16 cellular contexts compared by ENCODE assay signal in genomic region chr2:234259440-234259839, GRCh38.
DNase-seq lines count a peak whose midpoint lies in the region; ATAC-seq, FAIRE-seq and TF ChIP-seq lines count a peak whose summit lies in the region.
"Had no signal": no experiment of that assay in that cellular context is flagged by ENCODE, and none has a peak within 500 bp of the region (broad histone marks: within the 10 kb centered on the region; RNA-seq: fewer than 3 reads in every experiment).

No MANE protein-coding gene starts in this region.

- H2BK5ac ChIP-seq in IMR-90 (ENCODE audit: low read depth, low read length, poor library complexity, severe bottlenecking) = peak overlapping the region; percentile 93
- no peak overlapping the region for H2BK5ac ChIP-seq in trophoblast cell (ENCODE audit: low read depth, low read length, poor library complexity)

- H3K4me3 ChIP-seq in IMR-90 (ENCODE audit: insufficient read depth, low read depth, low read length) (no peak overlapping the region), epithelial cell of esophagus (ENCODE audit: low read length) (no peak overlapping the region), trophoblast cell (ENCODE audit: low read depth, low read length) (no peak overlapping the region), small intestine (ENCODE audit: low read depth in 1 of 2, low read length in 2 of 2) (no peak overlapping the region)
- H3K4me3 ChIP-seq: SK-N-MC had no signal

- H4K12ac ChIP-seq in trophoblast cell (ENCODE audit: low read depth, low read length) = no peak overlapping the region

- no peak overlapping the region for H3K23ac ChIP-seq in IMR-90 (ENCODE audit: low read depth, low read length)
- H3K23ac ChIP-seq in trophoblast cell (ENCODE audit: low read length) = no peak overlapping the region

- H3K4me2 ChIP-seq in IMR-90 (ENCODE audit: low read depth, low read length) (no peak overlapping the region), trophoblast cell (ENCODE audit: low read length) (no peak overlapping the region)

- DNase-seq in IMR-90 (no peak), RWPE1 (ENCODE audit: low spot score) (no peak), epithelial cell of esophagus (ENCODE audit: low read depth) (peak; percentile 33), trophoblast cell (peak in 1 of 2 donors; percentile 23), small intestine (no peak), HEK293T (ENCODE audit: extremely low spot score) (no peak), posterior vena cava (ENCODE audit: low spot score) (no peak)
- DNase-seq: CD4-positive, alpha-beta T cell; GDM1; H9; NCI-H1105 treated with DMSO at 0.1 percent for 48 hours; NCI-H1694; NCI-H774 had no signal

- TF ChIP-seq RAD21 in IMR-90 (IDR thresholded peaks at IDR 0.05; ENCODE audit: low read length) = no peak

- H4K8ac ChIP-seq in IMR-90 (ENCODE audit: low read depth in 2 of 2, low read length in 2 of 2) (peak overlapping the region in 1 of 2 experiments; percentile 47; a peak in 3 of 4 replicates), trophoblast cell (ENCODE audit: low read depth, low read length) (no peak overlapping the region)

- H3K4me1 ChIP-seq in IMR-90 (ENCODE audit: control insufficient read depth, insufficient read depth, low read length) (peaks cover 10% of the 10 kb centered on the region), trophoblast cell (ENCODE audit: control insufficient read depth in 1 of 2, insufficient read depth in 2 of 2, low read length in 2 of 2) (peaks cover 9% of the 10 kb centered on the region in 2 experiments), small intestine (ENCODE audit: control insufficient read depth in 2 of 2, insufficient read depth in 1 of 2, low read depth in 1 of 2, low read length in 1 of 2) (no peaks in the 10 kb centered on the region)

- TF ChIP-seq POLR2A in IMR-90 (IDR thresholded peaks at IDR 0.05; ENCODE audit: low read depth, low read length) = no peak

- CTCF ChIA-PET in IMR-90 (lab: Yijun Ruan, JAX) (no interaction called here), RWPE1 (lab: Yijun Ruan, JAX) (no interaction called here), HEK293T (lab: Yijun Ruan, JAX) (no interaction called here)

- H3K79me1 ChIP-seq in IMR-90 (ENCODE audit: low read depth in 1 of 2, low read length in 2 of 2) = no peaks in the 10 kb centered on the region
- no peaks in the 10 kb centered on the region for H3K79me1 ChIP-seq in trophoblast cell (ENCODE audit: low read length)

- peak overlapping the region; percentile 75 for H2AK9ac ChIP-seq in IMR-90 (replicated peaks; ENCODE audit: low read depth, low read length, poor library complexity)

- POLR2A ChIA-PET in IMR-90 (lab: Charles Lee; ENCODE audit: unreplicated experiment) = no interaction called here
- POLR2A ChIA-PET in RWPE1 (lab: Yijun Ruan, JAX; ENCODE audit: low non-redundant PET) = no interaction called here
- POLR2A ChIA-PET in HEK293T (lab: Yijun Ruan, JAX) = no interaction called here

- peak overlapping the region; percentile 25; the same call in 1 of the 2 replicates for H4K5ac ChIP-seq in IMR-90 (ENCODE audit: low read depth, low read length)

- dilution Hi-C loops in IMR-90 (cut with HindIII; ENCODE audit: low sequenced_read_pairs, unreplicated experiment) = no loop called here

- H3K18ac ChIP-seq in IMR-90 (ENCODE audit: low read depth, low read length) (0 out of 2 replicates have a peak overlapping the region, but pooled peaks have one; percentile 29), trophoblast cell (ENCODE audit: low read length) (no peak overlapping the region)

- H3K9me1 ChIP-seq in IMR-90 (ENCODE audit: insufficient read depth, low read length) = peaks cover 8% of the 10 kb centered on the region

- no peak overlapping the region for H2BK12ac ChIP-seq in trophoblast cell (ENCODE audit: low read length)

- H2BK120ac ChIP-seq in IMR-90 (ENCODE audit: low read depth, low read length) (peak overlapping the region; percentile 82), trophoblast cell (ENCODE audit: insufficient read depth, low read length, poor library complexity) (no peak overlapping the region)

- no peak for FAIRE-seq in small intestine (lab: Jason Lieb, UNC)

- intact Hi-C loops in IMR-90 (cut with micrococcal nuclease) = loop anchor here (10.0 kb wide), 1 partner anchor 285 kb away; no protein-coding TSS in a partner anchor
- intact Hi-C loops in posterior vena cava (cut with DNase I) = no loop called here

- TF ChIP-seq CTCF in IMR-90 (conservative IDR thresholded peaks at IDR 0.05; ENCODE audit: low read depth, low read length) (no peak), RWPE1 (conservative IDR thresholded peaks at IDR 0.05; ENCODE audit: low read depth) (no peak), epithelial cell of esophagus (IDR thresholded peaks at IDR 0.05; ENCODE audit: insufficient read depth, low read depth, low read length, missing control alignments) (no peak)

- H2AFZ ChIP-seq in IMR-90 (replicated peaks; ENCODE audit: low read length, poor library complexity) (peak overlapping the region; percentile 80), trophoblast cell (ENCODE audit: insufficient read depth, low read length, poor library complexity) (no peak overlapping the region)

- H3K27me3 ChIP-seq in IMR-90 (ENCODE audit: control insufficient read depth, insufficient read depth, low read length) (no peaks in the 10 kb centered on the region), trophoblast cell (ENCODE audit: insufficient read depth, low read length) (no peaks in the 10 kb centered on the region), small intestine (ENCODE audit: control insufficient read depth in 2 of 2, insufficient read depth in 2 of 2, low read length in 2 of 2) (no peaks in the 10 kb centered on the region)

- no CpG with 5 or more reads among the region's 2 CpGs for WGBS in IMR-90 (ENCODE audit: extremely low coverage in 2 of 2, insufficient read length in 1 of 2), 2 experiments
- no CpG with 5 or more reads among the region's 2 CpGs for WGBS in trophoblast cell (ENCODE audit: extremely low coverage, insufficient coverage, insufficient read length)
- WGBS in small intestine, 3 donors = 74 to 85% (median 81%) methylated on average over 2 of the region's 2 CpGs

- H3K56ac ChIP-seq in IMR-90 (ENCODE audit: extremely low read depth, insufficient read depth, low read length) = no peak overlapping the region

- peak overlapping the region; percentile 69 for H3K4ac ChIP-seq in IMR-90 (ENCODE audit: low read depth, low read length)
- H3K4ac ChIP-seq in trophoblast cell (ENCODE audit: low read depth, low read length) = no peak overlapping the region

- H4K91ac ChIP-seq in IMR-90 (ENCODE audit: insufficient read depth, low read depth, low read length) (peak overlapping the region; percentile 69), trophoblast cell (ENCODE audit: low read depth, low read length) (peak overlapping the region; percentile 1)

- no peaks in the 10 kb centered on the region for H3K79me2 ChIP-seq in trophoblast cell (ENCODE audit: control insufficient read depth, insufficient read depth, low read length, poor library complexity)

- H3K9ac ChIP-seq in IMR-90 (ENCODE audit: low read depth, low read length) = no peak overlapping the region
- no peak overlapping the region for H3K9ac ChIP-seq in trophoblast cell (ENCODE audit: low read length)

- in situ Hi-C loops in IMR-90 (cut with MboI; ENCODE audit: low sequenced_read_pairs) = loop anchor here (25.0 kb wide), 1 partner anchor 853 kb away; no protein-coding TSS in a partner anchor

- BruUV-seq in IMR-90 (replicated peaks; lab: Mats Ljungman, UMichigan) = no TSS peak

- H4K20me1 ChIP-seq in IMR-90 (ENCODE audit: insufficient read depth, low read length) = no peaks in the 10 kb centered on the region

- H3K9me3 ChIP-seq in IMR-90 (ENCODE audit: control insufficient read depth, insufficient read depth, low read length) (no peaks in the 10 kb centered on the region), trophoblast cell (ENCODE audit: insufficient read depth, low read depth, low read length) (no peaks in the 10 kb centered on the region), small intestine (ENCODE audit: control insufficient read depth, low read depth) (no peaks in the 10 kb centered on the region)
- H3K9me3 ChIP-seq: Caco-2 had no signal

- peak overlapping the region; percentile 42; the same call in 2 of the 3 replicates for H2BK15ac ChIP-seq in IMR-90 (ENCODE audit: low read depth, low read length)

- H2AK5ac ChIP-seq in IMR-90 (ENCODE audit: low read depth, low read length) = peak overlapping the region; percentile 96
- H2AK5ac ChIP-seq in trophoblast cell (ENCODE audit: low read length) = no peak overlapping the region

- no peak for ATAC-seq in IMR-90 (ENCODE audit: low read depth)
- ATAC-seq: Right ventricle myocardium inferior had no signal

- H3K36me3 ChIP-seq in IMR-90 (ENCODE audit: control insufficient read depth, insufficient read depth, low read length) (no peaks in the 10 kb centered on the region), trophoblast cell (ENCODE audit: control insufficient read depth in 1 of 2, insufficient read depth in 2 of 2, low read length in 2 of 2) (no peaks in the 10 kb centered on the region), small intestine (ENCODE audit: control insufficient read depth in 2 of 2, insufficient read depth in 2 of 2, low read length in 2 of 2) (no peaks in the 10 kb centered on the region)

- peak overlapping the region; percentile 12; the same call in 1 of the 2 replicates for H3K27ac ChIP-seq in IMR-90 (ENCODE audit: insufficient read depth, low read length)
- H3K27ac ChIP-seq in RWPE1 = peak overlapping the region; percentile 93
- H3K27ac ChIP-seq in trophoblast cell (ENCODE audit: low read depth, low read length) = no peak overlapping the region
- H3K27ac ChIP-seq in small intestine (ENCODE audit: low read depth in 1 of 2, low read length in 1 of 2) = no peak overlapping the region
- H3K27ac ChIP-seq: SK-N-MC had no signal

- peak overlapping the region; percentile 76; the same call in 1 of the 2 replicates for H2BK20ac ChIP-seq in IMR-90 (ENCODE audit: low read depth, low read length)

- H3K14ac ChIP-seq in IMR-90 (replicated peaks; ENCODE audit: low read depth, low read length) (no peak overlapping the region), trophoblast cell (ENCODE audit: low read length) (no peak overlapping the region)

TF ChIP-seq in HEK293T, 16 proteins besides CTCF, POLR2A, EP300 and RAD21:
- no peak for TF ChIP-seq LEF1 (IDR thresholded peaks at IDR 0.05; ENCODE audit: borderline replicate concordance)
TF ChIP-seq in HEK293T: peak in this region for 0.

Comparison
In these comparisons a context has a peak if more than half of its experiments do, and no peak if none do; other contexts are left out.
1. H3K27ac ChIP-seq: peak in IMR-90 (single experiment) and RWPE1 (single experiment); none in trophoblast cell (single experiment) and small intestine (0 of 2).